ENCODE assay signal across 8 cellular contexts in genomic region chr16:8655184-8655717, GRCh38. TPM values are rescaled to one million over a fixed set of nuclear protein-coding genes. Genes with fewer than 3 reads are reported as not detected.
A peak's percentile ranks its signal among the peaks of the same experiment; 100 is the strongest.
DNase-seq lines count a peak whose midpoint lies in the region; ATAC-seq and TF ChIP-seq lines count a peak whose summit lies in the region.

No MANE protein-coding gene starts in this region.

- peak; percentile 38; the same call in 1 of the 2 replicates for TF ChIP-seq RAD21 in HCT116 (IDR thresholded peaks at IDR 0.05; ENCODE audit: low read depth)

- no peak overlapping the region for H3K9ac ChIP-seq in HCT116 (ENCODE audit: low read length)

- H3K4me1 ChIP-seq in HCT116 (ENCODE audit: control insufficient read depth in 1 of 2, insufficient read depth in 2 of 2, low read length in 2 of 2): no peaks in the 10 kb centered on the region
- H3K4me1 ChIP-seq in osteoblast (ENCODE audit: insufficient read depth, low read length): no peaks in the 10 kb centered on the region

- DNase-seq in activated naive CD4-positive, alpha-beta T cell treated with Interleukin-2 at 50 U/mL for 16 hours: peak; percentile 35
- no peak for DNase-seq in activated naive CD4-positive, alpha-beta T cell (lab: John Stamatoyannopoulos, UW)
- DNase-seq in HCT116 (ENCODE audit: low read depth, low spot score) (no peak), NCI-H748 (lab: John Stamatoyannopoulos, UW; ENCODE audit: unreplicated experiment) (peak; percentile 45), brain microvascular endothelial cell (peak; percentile 14), osteoblast (ENCODE audit: insufficient read length, low spot score, missing footprints) (no peak), NCI-H2107 treated with DMSO at 0.1 percent for 48 hours (lab: John Stamatoyannopoulos, UW; ENCODE audit: unreplicated experiment) (no peak), T-helper 9 cell (no peak)

- POLR2A ChIA-PET in HCT116 (lab: Charles Lee): no interaction called here

- H3K4me2 ChIP-seq in HCT116 (ENCODE audit: low read length) (no peak overlapping the region), osteoblast (ENCODE audit: insufficient read depth, low read length) (no peak overlapping the region)

- no peak overlapping the region for H2AFZ ChIP-seq in HCT116 (ENCODE audit: low read depth, low read length, poor library complexity, severe bottlenecking)
- no peak overlapping the region for H2AFZ ChIP-seq in osteoblast (ENCODE audit: low read length)

- ATAC-seq in HCT116: peak; percentile 62; the same call in 1 of the 2 replicates

- H3K79me2 ChIP-seq in HCT116 (ENCODE audit: insufficient read depth, low read length) (no peaks in the 10 kb centered on the region), osteoblast (ENCODE audit: insufficient read depth, low read length) (no peaks in the 10 kb centered on the region)

- H3K9me3 ChIP-seq in HCT116 (ENCODE audit: control insufficient read depth in 1 of 2, insufficient read depth in 1 of 2, low read depth in 1 of 2, low read length in 2 of 2) (no peaks in the 10 kb centered on the region), osteoblast (ENCODE audit: low read depth, low read length) (no peaks in the 10 kb centered on the region)

- H3K36me3 ChIP-seq in HCT116 (ENCODE audit: control insufficient read depth in 1 of 2, insufficient read depth in 2 of 2, low read length in 2 of 2) (no peaks in the 10 kb centered on the region), brain microvascular endothelial cell (replicated peaks) (no peaks in the 10 kb centered on the region), osteoblast (ENCODE audit: insufficient read depth, low read length) (no peaks in the 10 kb centered on the region)

- no peaks in the 10 kb centered on the region for H3K9me2 ChIP-seq in HCT116 (ENCODE audit: insufficient read depth)

- no peak for TF ChIP-seq POLR2A in HCT116 (IDR thresholded peaks at IDR 0.05; ENCODE audit: borderline replicate concordance, extremely low read depth, insufficient read depth, insufficient read length)

- in situ Hi-C loops in brain microvascular endothelial cell (cut with HindIII; ENCODE audit: low pct_ligation_motif_present, low sequenced_read_pairs): no loop called here

- intact Hi-C loops in HCT116 (cut with micrococcal nuclease): loop anchor here (2.0 kb wide), 1 partner anchor 88 kb away; no protein-coding TSS in a partner anchor

- CTCF ChIA-PET in HCT116 (lab: Charles Lee): no interaction called here

- BruUV-seq in HCT116 (replicated peaks; lab: Mats Ljungman, UMichigan): no TSS peak

- no peaks in the 10 kb centered on the region for H3K27me3 ChIP-seq in HCT116 (ENCODE audit: insufficient read depth, low read length)
- H3K27me3 ChIP-seq in brain microvascular endothelial cell (replicated peaks): no peaks in the 10 kb centered on the region
- no peaks in the 10 kb centered on the region for H3K27me3 ChIP-seq in osteoblast (ENCODE audit: insufficient read depth, low read length)

- H4K20me1 ChIP-seq in HCT116 (ENCODE audit: insufficient read depth): no peaks in the 10 kb centered on the region
- no peaks in the 10 kb centered on the region for H4K20me1 ChIP-seq in osteoblast (ENCODE audit: insufficient read depth, low read length)

- TF ChIP-seq CTCF in HCT116 (IDR thresholded peaks at IDR 0.05 in 2 of 3, conservative IDR thresholded peaks at IDR 0.05 in 1 of 3; ENCODE audit: borderline replicate concordance in 1 of 3, insufficient read depth in 1 of 3, low read depth in 2 of 3, low read length in 2 of 3) (peak; percentile 27 to 56 (median 55); a peak in 5 of 6 replicates), brain microvascular endothelial cell (IDR thresholded peaks at IDR 0.05; ENCODE audit: low read depth, low read length, missing control alignments) (peak; percentile 72), osteoblast (IDR thresholded peaks at IDR 0.05; ENCODE audit: extremely low read depth, low read depth, low read length) (peak; percentile 45)

- H3K4me3 ChIP-seq in HCT116 (replicated peaks in 1 of 2; ENCODE audit: low read depth in 1 of 2, low read length in 2 of 2) (no peak overlapping the region), brain microvascular endothelial cell (ENCODE audit: low read depth, low read length) (no peak overlapping the region), osteoblast (ENCODE audit: insufficient read depth, low read length) (no peak overlapping the region)

- no peak overlapping the region for H3K27ac ChIP-seq in HCT116 (ENCODE audit: low read depth, low read length)
- H3K27ac ChIP-seq in brain microvascular endothelial cell: no peak overlapping the region
- no peak overlapping the region for H3K27ac ChIP-seq in osteoblast (ENCODE audit: low read depth, low read length)

- RAD21 ChIA-PET in HCT116 (lab: Charles Lee; ENCODE audit: low non-redundant PET in 1 of 2, low total read pairs in 2 of 2, uncharacterized antibody in 2 of 2, unreplicated experiment in 2 of 2): interaction anchor here in 1 of 2 experiments (0.6 kb wide), 1 partner anchor 223 kb away, joined by 5 read pairs; no protein-coding TSS in a partner anchor

TF ChIP-seq in HCT116, 20 proteins besides CTCF, POLR2A, EP300 and RAD21:
- no peak for TF ChIP-seq JUND (IDR thresholded peaks at IDR 0.05)
- 0 out of 2 replicates have a peak, but pooled peaks have one; percentile 17 for TF ChIP-seq CBX3 (IDR thresholded peaks at IDR 0.05; ENCODE audit: low read depth)
- no peak for TF ChIP-seq POLR2AphosphoS5 (IDR thresholded peaks at IDR 0.05; ENCODE audit: low read depth, low read length)
- TF ChIP-seq EZH2 (IDR thresholded peaks at IDR 0.05): no peak
- TF ChIP-seq TCF7L2 (IDR thresholded peaks at IDR 0.05; ENCODE audit: borderline replicate concordance, extremely low read depth, insufficient read depth, insufficient read length): no peak
- TF ChIP-seq SRF (IDR thresholded peaks at IDR 0.05; ENCODE audit: low read depth): no peak
TF ChIP-seq in HCT116: peak in this region for 1.

RNA-seq across cellular contexts. Expression of gene ABAT, which starts 19.2 kb away (rescaled TPM):
- total RNA-seq in HCT116 (2021; ENCODE audit: unreplicated experiment) (4.7 TPM), osteoblast (5.9 and 6.5 TPM in 2 replicates)
- 1.5 and 2.1 TPM in 2 replicates for polyA plus RNA-seq in HCT116 (2012)

RNA-seq across cellular contexts. Expression of gene METTL22, which starts 33.8 kb away (rescaled TPM):
- 33.3 TPM for total RNA-seq in HCT116 (2021; ENCODE audit: unreplicated experiment)
- polyA plus RNA-seq in HCT116 (2012): 24.9 and 27.6 TPM in 2 replicates
- total RNA-seq in osteoblast: 24.5 and 46.0 TPM in 2 replicates

Comparison
In these comparisons a context has a peak if more than half of its experiments do, and no peak if none do; other contexts are left out.
1. DNase-seq: peak in activated naive CD4-positive, alpha-beta T cell treated with Interleukin-2 at 50 U/mL for 16 hours (single experiment), NCI-H748 (single experiment) and brain microvascular endothelial cell (single experiment); none in activated naive CD4-positive, alpha-beta T cell (0 of 4), HCT116 (single experiment), osteoblast (single experiment), NCI-H2107 treated with DMSO at 0.1 percent for 48 hours (single experiment) and T-helper 9 cell (single experiment).
2. Peak in every context shown above with its lines, with median percentiles within 50 percentile points of each other: CTCF ChIP-seq.